In the genomic region with DNA sequence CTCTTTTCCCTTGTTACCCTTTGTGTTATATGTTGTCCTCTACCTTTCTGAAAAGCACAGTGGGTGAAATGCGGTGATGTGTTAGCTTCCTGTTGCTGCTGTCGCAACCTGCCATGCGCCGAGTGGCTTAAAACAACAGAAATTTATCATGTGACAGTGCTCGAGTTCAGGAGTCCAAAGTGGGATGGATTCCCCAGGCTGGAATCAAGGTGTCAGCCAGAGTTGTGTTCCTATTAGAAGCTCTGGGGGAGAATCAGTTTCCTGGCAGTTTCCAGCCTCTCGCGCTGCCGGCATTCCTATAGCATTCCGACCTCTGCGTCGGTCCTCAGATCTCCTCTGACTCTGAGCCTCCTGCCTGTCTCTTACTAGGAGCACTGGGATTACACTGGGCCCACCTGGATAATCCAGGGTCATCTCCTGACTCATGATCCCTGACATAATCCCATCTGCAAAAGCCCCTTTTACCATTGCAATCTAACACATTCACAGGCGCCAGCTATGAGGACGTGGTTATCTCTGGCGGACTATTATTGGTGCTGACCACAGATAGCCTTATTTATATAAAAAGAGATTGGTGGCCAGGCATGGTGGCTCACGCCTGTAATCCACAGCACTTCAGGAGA, we compare ENCODE assay signal across 1 cellular context.
TF ChIP-seq lines count a peak whose summit lies in the region.

No MANE protein-coding gene starts in this region.

TF ChIP-seq in HepG2, 621 proteins besides CTCF, POLR2A, EP300 and RAD21 (continued from another document):
- TF ChIP-seq, protein P1, sequence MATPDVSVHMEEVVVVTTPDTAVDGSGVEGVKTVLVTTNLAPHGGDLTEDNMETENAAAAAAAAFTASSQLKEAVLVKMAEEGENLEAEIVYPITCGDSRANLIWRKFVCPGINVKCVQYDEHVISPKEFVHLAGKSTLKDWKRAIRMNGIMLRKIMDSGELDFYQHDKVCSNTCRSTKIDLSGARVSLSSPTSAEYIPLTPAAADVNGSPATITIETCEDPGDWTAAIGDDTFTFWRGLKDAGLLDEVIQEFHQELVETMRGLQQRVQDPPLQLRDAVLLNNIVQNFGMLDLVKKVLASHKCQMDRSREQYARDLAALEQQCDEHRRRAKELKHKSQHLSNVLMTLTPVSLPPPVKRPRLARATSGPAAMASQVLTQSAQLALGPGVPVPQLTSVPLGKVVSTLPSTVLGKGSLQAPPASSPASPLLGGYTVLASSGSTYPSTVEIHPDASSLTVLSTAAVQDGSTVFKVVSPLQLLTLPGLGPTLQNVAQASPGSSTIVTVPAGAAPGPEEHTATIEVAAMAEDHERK (CRISPR knock-in tag; IDR thresholded peaks at IDR 0.05; ENCODE audit: low read depth), result no peak
- peak; percentile 38; the same call in 1 of the 2 replicates for TF ChIP-seq SOX13 (IDR thresholded peaks at IDR 0.05)
- peak in 1 of 2 experiments; percentile 74; a peak in 2 of 4 replicates for TF ChIP-seq SOX13 (CRISPR knock-in tag; conservative IDR thresholded peaks at IDR 0.05 in 1 of 2, IDR thresholded peaks at IDR 0.05 in 1 of 2)
- TF ChIP-seq SETDB1 (CRISPR knock-in tag; IDR thresholded peaks at IDR 0.05; ENCODE audit: borderline replicate concordance), result no peak
- TF ChIP-seq, protein P2, sequence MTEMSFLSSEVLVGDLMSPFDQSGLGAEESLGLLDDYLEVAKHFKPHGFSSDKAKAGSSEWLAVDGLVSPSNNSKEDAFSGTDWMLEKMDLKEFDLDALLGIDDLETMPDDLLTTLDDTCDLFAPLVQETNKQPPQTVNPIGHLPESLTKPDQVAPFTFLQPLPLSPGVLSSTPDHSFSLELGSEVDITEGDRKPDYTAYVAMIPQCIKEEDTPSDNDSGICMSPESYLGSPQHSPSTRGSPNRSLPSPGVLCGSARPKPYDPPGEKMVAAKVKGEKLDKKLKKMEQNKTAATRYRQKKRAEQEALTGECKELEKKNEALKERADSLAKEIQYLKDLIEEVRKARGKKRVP (CRISPR knock-in tag; IDR thresholded peaks at IDR 0.05), result peak in 1 of 2 experiments; percentile 40; a peak in 2 of 4 replicates
- TF ChIP-seq, protein P3, sequence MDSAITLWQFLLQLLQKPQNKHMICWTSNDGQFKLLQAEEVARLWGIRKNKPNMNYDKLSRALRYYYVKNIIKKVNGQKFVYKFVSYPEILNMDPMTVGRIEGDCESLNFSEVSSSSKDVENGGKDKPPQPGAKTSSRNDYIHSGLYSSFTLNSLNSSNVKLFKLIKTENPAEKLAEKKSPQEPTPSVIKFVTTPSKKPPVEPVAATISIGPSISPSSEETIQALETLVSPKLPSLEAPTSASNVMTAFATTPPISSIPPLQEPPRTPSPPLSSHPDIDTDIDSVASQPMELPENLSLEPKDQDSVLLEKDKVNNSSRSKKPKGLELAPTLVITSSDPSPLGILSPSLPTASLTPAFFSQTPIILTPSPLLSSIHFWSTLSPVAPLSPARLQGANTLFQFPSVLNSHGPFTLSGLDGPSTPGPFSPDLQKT (CRISPR knock-in tag; IDR thresholded peaks at IDR 0.05; ENCODE audit: borderline replicate concordance), result no peak
- no peak for TF ChIP-seq PHB2 (IDR thresholded peaks at IDR 0.05; ENCODE audit: partially characterized antibody)
- TF ChIP-seq CEBPG (CRISPR knock-in tag; IDR thresholded peaks at IDR 0.05), result peak; percentile 93
- TF ChIP-seq ZNF34 (CRISPR knock-in tag; IDR thresholded peaks at IDR 0.05; ENCODE audit: borderline replicate concordance), result no peak
- no peak for TF ChIP-seq NONO (IDR thresholded peaks at IDR 0.05)
- peak; percentile 74 for TF ChIP-seq NONO (CRISPR knock-in tag; conservative IDR thresholded peaks at IDR 0.05)
- TF ChIP-seq, protein P4, sequence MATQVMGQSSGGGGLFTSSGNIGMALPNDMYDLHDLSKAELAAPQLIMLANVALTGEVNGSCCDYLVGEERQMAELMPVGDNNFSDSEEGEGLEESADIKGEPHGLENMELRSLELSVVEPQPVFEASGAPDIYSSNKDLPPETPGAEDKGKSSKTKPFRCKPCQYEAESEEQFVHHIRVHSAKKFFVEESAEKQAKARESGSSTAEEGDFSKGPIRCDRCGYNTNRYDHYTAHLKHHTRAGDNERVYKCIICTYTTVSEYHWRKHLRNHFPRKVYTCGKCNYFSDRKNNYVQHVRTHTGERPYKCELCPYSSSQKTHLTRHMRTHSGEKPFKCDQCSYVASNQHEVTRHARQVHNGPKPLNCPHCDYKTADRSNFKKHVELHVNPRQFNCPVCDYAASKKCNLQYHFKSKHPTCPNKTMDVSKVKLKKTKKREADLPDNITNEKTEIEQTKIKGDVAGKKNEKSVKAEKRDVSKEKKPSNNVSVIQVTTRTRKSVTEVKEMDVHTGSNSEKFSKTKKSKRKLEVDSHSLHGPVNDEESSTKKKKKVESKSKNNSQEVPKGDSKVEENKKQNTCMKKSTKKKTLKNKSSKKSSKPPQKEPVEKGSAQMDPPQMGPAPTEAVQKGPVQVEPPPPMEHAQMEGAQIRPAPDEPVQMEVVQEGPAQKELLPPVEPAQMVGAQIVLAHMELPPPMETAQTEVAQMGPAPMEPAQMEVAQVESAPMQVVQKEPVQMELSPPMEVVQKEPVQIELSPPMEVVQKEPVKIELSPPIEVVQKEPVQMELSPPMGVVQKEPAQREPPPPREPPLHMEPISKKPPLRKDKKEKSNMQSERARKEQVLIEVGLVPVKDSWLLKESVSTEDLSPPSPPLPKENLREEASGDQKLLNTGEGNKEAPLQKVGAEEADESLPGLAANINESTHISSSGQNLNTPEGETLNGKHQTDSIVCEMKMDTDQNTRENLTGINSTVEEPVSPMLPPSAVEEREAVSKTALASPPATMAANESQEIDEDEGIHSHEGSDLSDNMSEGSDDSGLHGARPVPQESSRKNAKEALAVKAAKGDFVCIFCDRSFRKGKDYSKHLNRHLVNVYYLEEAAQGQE (IDR thresholded peaks at IDR 0.05; ENCODE audit: borderline replicate concordance in 1 of 2, low read depth in 1 of 2, low read length in 2 of 2), result peak in 1 of 2 experiments; percentile 63; a peak in 1 of 4 replicates
- peak; percentile 64 for TF ChIP-seq ERF (CRISPR knock-in tag; IDR thresholded peaks at IDR 0.05)
- no peak for TF ChIP-seq RARG (CRISPR knock-in tag; IDR thresholded peaks at IDR 0.05; ENCODE audit: low read depth)
- TF ChIP-seq ZNF556 (CRISPR knock-in tag; IDR thresholded peaks at IDR 0.05; ENCODE audit: borderline replicate concordance), result no peak; the same call in 1 of the 2 replicates
- TF ChIP-seq, protein P5, sequence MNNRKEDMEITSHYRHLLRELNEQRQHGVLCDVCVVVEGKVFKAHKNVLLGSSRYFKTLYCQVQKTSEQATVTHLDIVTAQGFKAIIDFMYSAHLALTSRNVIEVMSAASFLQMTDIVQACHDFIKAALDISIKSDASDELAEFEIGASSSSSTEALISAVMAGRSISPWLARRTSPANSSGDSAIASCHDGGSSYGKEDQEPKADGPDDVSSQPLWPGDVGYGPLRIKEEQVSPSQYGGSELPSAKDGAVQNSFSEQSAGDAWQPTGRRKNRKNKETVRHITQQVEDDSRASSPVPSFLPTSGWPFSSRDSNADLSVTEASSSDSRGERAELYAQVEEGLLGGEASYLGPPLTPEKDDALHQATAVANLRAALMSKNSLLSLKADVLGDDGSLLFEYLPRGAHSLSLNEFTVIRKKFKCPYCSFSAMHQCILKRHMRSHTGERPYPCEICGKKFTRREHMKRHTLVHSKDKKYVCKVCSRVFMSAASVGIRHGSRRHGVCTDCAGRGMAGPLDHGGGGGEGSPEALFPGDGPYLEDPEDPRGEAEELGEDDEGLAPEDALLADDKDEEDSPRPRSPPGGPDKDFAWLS (CRISPR knock-in tag; IDR thresholded peaks at IDR 0.05; ENCODE audit: borderline replicate concordance), result no peak
- TF ChIP-seq, protein P6, sequence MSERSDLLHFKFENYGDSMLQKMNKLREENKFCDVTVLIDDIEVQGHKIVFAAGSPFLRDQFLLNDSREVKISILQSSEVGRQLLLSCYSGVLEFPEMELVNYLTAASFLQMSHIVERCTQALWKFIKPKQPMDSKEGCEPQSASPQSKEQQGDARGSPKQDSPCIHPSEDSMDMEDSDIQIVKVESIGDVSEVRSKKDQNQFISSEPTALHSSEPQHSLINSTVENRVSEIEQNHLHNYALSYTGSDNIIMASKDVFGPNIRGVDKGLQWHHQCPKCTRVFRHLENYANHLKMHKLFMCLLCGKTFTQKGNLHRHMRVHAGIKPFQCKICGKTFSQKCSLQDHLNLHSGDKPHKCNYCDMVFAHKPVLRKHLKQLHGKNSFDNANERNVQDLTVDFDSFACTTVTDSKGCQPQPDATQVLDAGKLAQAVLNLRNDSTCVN (CRISPR knock-in tag; IDR thresholded peaks at IDR 0.05; ENCODE audit: borderline replicate concordance), result no peak
